In genomic region chr10:60206735-60207134, GRCh38 we compare ENCODE assay signal across 17 cellular contexts.
DNase-seq lines count a peak whose midpoint lies in the region; ATAC-seq, FAIRE-seq and TF ChIP-seq lines count a peak whose summit lies in the region.
"Had no signal": no experiment of that assay in that cellular context is flagged by ENCODE, and none has a peak within 500 bp of the region (broad histone marks: within the 10 kb centered on the region; RNA-seq: fewer than 3 reads in every experiment).

No MANE protein-coding gene starts in this region.

- CTCF ChIA-PET in SK-N-SH (lab: Yijun Ruan, JAX) (interaction anchor here (0.9 to 11.2 kb wide), 11 partner anchors 17 to 580 kb away, joined by 3 to 99 read pairs (median 7); no protein-coding TSS in a partner anchor), K562 (lab: Yijun Ruan, JAX; ENCODE audit: low intra/inter-chr PET ratio) (interaction anchor here (0.7 to 4.0 kb wide), 5 partner anchors 92 to 581 kb away, joined by 3 to 56 read pairs (median 5); no protein-coding TSS in a partner anchor)

- H3K4me2 ChIP-seq in SK-N-SH (no peak overlapping the region), K562 (ENCODE audit: insufficient read depth, low read length) (no peak overlapping the region), hepatocyte (no peak overlapping the region)

- H3K4me1 ChIP-seq in SK-N-SH (ENCODE audit: control insufficient read depth in 1 of 2, insufficient read depth in 2 of 2, low read depth in 1 of 2, low read length in 1 of 2): no peaks in the 10 kb centered on the region
- H3K4me1 ChIP-seq in K562 (replicated peaks in 1 of 2; ENCODE audit: control insufficient read depth in 2 of 2, insufficient read depth in 2 of 2, low read length in 2 of 2): no peaks in the 10 kb centered on the region
- no peaks in the 10 kb centered on the region for H3K4me1 ChIP-seq in hepatocyte (ENCODE audit: insufficient read depth)
- peaks cover 0 to 9% (median 2%) of the 10 kb centered on the region in 4 donors for H3K4me1 ChIP-seq in transverse colon

- H4K20me1 ChIP-seq in SK-N-SH (ENCODE audit: insufficient read depth) (no peaks in the 10 kb centered on the region), K562 (replicated peaks; ENCODE audit: control insufficient read depth, insufficient read depth, low read length) (no peaks in the 10 kb centered on the region), hepatocyte (ENCODE audit: insufficient read depth, poor library complexity, severe bottlenecking) (no peaks in the 10 kb centered on the region)
- H4K20me1 ChIP-seq: BLaER1 treated with 17β-estradiol and CSF1 and Interleukin-3, amounts not matched to agents 10 nM and 100 nM had no signal

- no peaks in the 10 kb centered on the region for H3K9me3 ChIP-seq in SK-N-SH
- H3K9me3 ChIP-seq in K562 (replicated peaks; ENCODE audit: control insufficient read depth, insufficient read depth, low read depth, low read length): no peaks in the 10 kb centered on the region
- no peaks in the 10 kb centered on the region for H3K9me3 ChIP-seq in hepatocyte (ENCODE audit: low read depth)
- H3K9me3 ChIP-seq in transverse colon: no peaks in the 10 kb centered on the region

- TF ChIP-seq RAD21 in SK-N-SH (IDR thresholded peaks at IDR 0.05; ENCODE audit: low read length) (no peak), K562 (CRISPR knock-in tag; conservative IDR thresholded peaks at IDR 0.05 in 1 of 2, IDR thresholded peaks at IDR 0.05 in 1 of 2) (no peak)

- TF ChIP-seq CTCF in SK-N-SH (IDR thresholded peaks at IDR 0.05): no peak
- TF ChIP-seq CTCF in K562 (IDR thresholded peaks at IDR 0.05 in 2 of 3, conservative IDR thresholded peaks at IDR 0.05 in 1 of 3; ENCODE audit: insufficient read depth in 2 of 3, low read depth in 1 of 3, low read length in 3 of 3): no peak
- no peak for TF ChIP-seq CTCF in hepatocyte (IDR thresholded peaks at IDR 0.05; ENCODE audit: poor library complexity)
- no peak for TF ChIP-seq CTCF in transverse colon (IDR thresholded peaks at IDR 0.05)

- no peaks in the 10 kb centered on the region for H3K9me1 ChIP-seq in K562 (ENCODE audit: control insufficient read depth, insufficient read depth, low read length)

- H3K79me2 ChIP-seq in SK-N-SH (ENCODE audit: insufficient read depth) (no peaks in the 10 kb centered on the region), K562 (ENCODE audit: control insufficient read depth, insufficient read depth, low read length) (no peaks in the 10 kb centered on the region), hepatocyte (no peaks in the 10 kb centered on the region)

- H3K4me3 ChIP-seq in SK-N-SH (ENCODE audit: low read depth in 2 of 2, low read length in 1 of 2) (no peak overlapping the region), K562 (no peak overlapping the region), hepatocyte (no peak overlapping the region), transverse colon (no peak overlapping the region)
- H3K4me3 ChIP-seq: BLaER1 treated with 17β-estradiol and CSF1 and Interleukin-3, amounts not matched to agents 10 nM and 100 nM had no signal

- H3K9me2 ChIP-seq in SK-N-SH (no peaks in the 10 kb centered on the region), hepatocyte (replicated peaks; ENCODE audit: insufficient read depth) (no peaks in the 10 kb centered on the region)

- H3F3A ChIP-seq in SK-N-SH (replicated peaks; ENCODE audit: insufficient read depth): no peaks in the 10 kb centered on the region

- DNase-seq in SK-N-SH (no peak), K562 (ENCODE audit: extremely low read depth in 1 of 4, low spot score in 3 of 4) (peak in 1 of 4 experiments; percentile 8), hepatocyte (ENCODE audit: low spot score) (peak; percentile 19), transverse colon (peak; percentile 72), SHP77 (lab: John Stamatoyannopoulos, UW) (no peak)
- no peak for DNase-seq in activated naive CD4-positive, alpha-beta T cell (lab: John Stamatoyannopoulos, UW)
- DNase-seq: 8988T; activated gamma-delta T cell; anterior cingulate cortex; Karpas-422; stimulated activated CD4-positive, alpha-beta T cell treated with anti-CD3 and anti-CD28 coated beads, Interleukin-2, amount 100 ng/mL, for 48 hours had no signal

- FAIRE-seq in K562 (lab: Jason Lieb, UNC): no peak
- FAIRE-seq: colon had no signal

- BruUV-seq in K562 (replicated peaks; lab: Mats Ljungman, UMichigan): no TSS peak

- H3K9ac ChIP-seq in SK-N-SH (no peak overlapping the region), K562 (ENCODE audit: insufficient read depth in 1 of 2, low read depth in 2 of 2, low read length in 2 of 2) (no peak overlapping the region)
- H3K9ac ChIP-seq: BLaER1 treated with 17β-estradiol and CSF1 and Interleukin-3, amounts not matched to agents 10 nM and 100 nM had no signal

- H3K27me3 ChIP-seq in SK-N-SH (ENCODE audit: insufficient read depth) (no peaks in the 10 kb centered on the region), K562 (ENCODE audit: control insufficient read depth in 2 of 2, insufficient read depth in 2 of 2, low read length in 2 of 2) (no peaks in the 10 kb centered on the region), hepatocyte (no peaks in the 10 kb centered on the region), transverse colon (no peaks in the 10 kb centered on the region)
- H3K27me3 ChIP-seq: BLaER1 treated with 17β-estradiol and CSF1 and Interleukin-3, amounts not matched to agents 10 nM and 100 nM had no signal

- in situ Hi-C loops in K562 (cut with MboI): loop anchor here (5.0 to 25.0 kb wide), 4 partner anchors 89 to 582 kb away; no protein-coding TSS in a partner anchor
- in situ Hi-C loops in transverse colon (cut with MboI; ENCODE audit: low pct_ligation_motif_present in 1 of 4, low pct_unique_long_range_greater_than_20kb in 1 of 4, low sequenced_read_pairs in 3 of 4): loop anchor here (10.0 to 25.0 kb wide), 7 partner anchors 82 to 569 kb away; no protein-coding TSS in a partner anchor

- TF ChIP-seq EP300 in SK-N-SH (IDR thresholded peaks at IDR 0.05; ENCODE audit: borderline replicate concordance in 1 of 2, low read depth in 1 of 2, low read length in 1 of 2) (no peak), K562 (IDR thresholded peaks at IDR 0.05; ENCODE audit: low read length) (no peak), transverse colon (IDR thresholded peaks at IDR 0.05; ENCODE audit: low read depth) (no peak)

- H3K36me3 ChIP-seq in SK-N-SH (replicated peaks in 1 of 2; ENCODE audit: control insufficient read depth in 1 of 2, insufficient read depth in 2 of 2, low read length in 1 of 2): no peaks in the 10 kb centered on the region
- H3K36me3 ChIP-seq in K562 (ENCODE audit: control insufficient read depth, insufficient read depth, low read length): no peaks in the 10 kb centered on the region
- H3K36me3 ChIP-seq in hepatocyte (replicated peaks; ENCODE audit: insufficient read depth, low read depth): no peaks in the 10 kb centered on the region
- no peaks in the 10 kb centered on the region for H3K36me3 ChIP-seq in transverse colon
- H3K36me3 ChIP-seq: BLaER1 treated with 17β-estradiol and CSF1 and Interleukin-3, amounts not matched to agents 10 nM and 100 nM had no signal

- 64% methylated on average over 4 of the region's 4 CpGs for WGBS in SK-N-SH (ENCODE audit: low lambda C conversion rate)
- 36% methylated on average over 4 of the region's 4 CpGs for WGBS in K562 (ENCODE audit: insufficient coverage, low coverage, missing lambda C conversion rate)
- WGBS in hepatocyte (ENCODE audit: low lambda C conversion rate, missing lambda C conversion rate): 50% methylated on average over 4 of the region's 4 CpGs
- WGBS in transverse colon (ENCODE audit: low coverage in 1 of 2), 2 donors: 10 to 46% methylated on average over 4 of the region's 4 CpGs

- POLR2A ChIA-PET in SK-N-SH (lab: Yijun Ruan, JAX) (no interaction called here), K562 (lab: Yijun Ruan, JAX) (no interaction called here)

- H2AFZ ChIP-seq in SK-N-SH (ENCODE audit: low read depth) (0 out of 2 replicates have a peak overlapping the region, but pooled peaks have one; percentile 5), K562 (ENCODE audit: low read depth, low read length) (no peak overlapping the region), hepatocyte (no peak overlapping the region)

- ATAC-seq in SK-N-SH treated with all-trans-retinoic acid at 6 μM for 48 hours (no peak), K562 (no peak), GM19467 (IDR thresholded peaks at IDR 0.05; ENCODE audit: unreplicated experiment) (no peak)
- ATAC-seq: activated CD4-positive, CD25-positive, alpha-beta regulatory T cell treated with anti-CD3 and anti-CD28 coated beads, Interleukin-2, amount 50 U/mL, for 24 hours; sciatic nerve had no signal

- H3K27ac ChIP-seq in SK-N-SH (ENCODE audit: low read depth in 2 of 2, low read length in 1 of 2): no peak overlapping the region
- H3K27ac ChIP-seq in K562 (ENCODE audit: extremely low read depth, low read depth, low read length): no peak overlapping the region
- H3K27ac ChIP-seq in hepatocyte: no peak overlapping the region
- peak overlapping the region in 1 of 4 donors; percentile 27 for H3K27ac ChIP-seq in transverse colon
- H3K27ac ChIP-seq: BLaER1 treated with 17β-estradiol and CSF1 and Interleukin-3, amounts not matched to agents 10 nM and 100 nM had no signal

- intact Hi-C loops in K562 (cut with micrococcal nuclease) (loop anchor here (10.0 kb wide), 1 partner anchor 342 kb away; no protein-coding TSS in a partner anchor), transverse colon (cut with DNase I; ENCODE audit: low total_unique reads) (loop anchor here (5.0 kb wide), 2 partner anchors 89 to 579 kb away; no protein-coding TSS in a partner anchor)

- TF ChIP-seq POLR2A in K562 (conservative IDR thresholded peaks at IDR 0.05): no peak
- TF ChIP-seq POLR2A in transverse colon (IDR thresholded peaks at IDR 0.05): no peak

TF ChIP-seq in SK-N-SH, 30 proteins besides CTCF, POLR2A, EP300 and RAD21 (continues in another document):
- TF ChIP-seq SIN3A (IDR thresholded peaks at IDR 0.05; ENCODE audit: borderline replicate concordance, low read depth, low read length) (no peak), GATA2 (CRISPR knock-in tag; IDR thresholded peaks at IDR 0.05) (no peak), FOXJ3 (CRISPR knock-in tag; IDR thresholded peaks at IDR 0.05) (no peak), RCOR1 (IDR thresholded peaks at IDR 0.05; ENCODE audit: low read length) (no peak), SMC3 (IDR thresholded peaks at IDR 0.05; ENCODE audit: low read depth, low read length) (no peak)

TF ChIP-seq in SK-N-SH treated with all-trans-retinoic acid at 6 μM for 48 hours, 23 proteins besides CTCF, POLR2A, EP300 and RAD21 (continues in another document):
- no peak for TF ChIP-seq PPARA (CRISPR knock-in tag; IDR thresholded peaks at IDR 0.05; ENCODE audit: borderline replicate concordance)
- no peak for TF ChIP-seq TCF4 (CRISPR knock-in tag; IDR thresholded peaks at IDR 0.05; ENCODE audit: borderline replicate concordance)

TF ChIP-seq in K562, 482 proteins besides CTCF, POLR2A, EP300 and RAD21:
- no peak for TF ChIP-seq MCM5 (IDR thresholded peaks at IDR 0.05; ENCODE audit: low read depth)
- TF ChIP-seq NFE2 (IDR thresholded peaks at IDR 0.05; ENCODE audit: low read depth): 0 out of 2 replicates have a peak, but pooled peaks have one; percentile 28
- TF ChIP-seq ZNF586 (CRISPR knock-in tag; conservative IDR thresholded peaks at IDR 0.05): no peak
- TF ChIP-seq CEBPG (CRISPR knock-in tag; IDR thresholded peaks at IDR 0.05): no peak
- peak in 1 of 2 experiments; percentile 82; a peak in 2 of 4 replicates for TF ChIP-seq CEBPG (tag; conservative IDR thresholded peaks at IDR 0.05 in 1 of 2, IDR thresholded peaks at IDR 0.05 in 1 of 2)
- peak; percentile 88 for TF ChIP-seq CEBPB (tag; IDR thresholded peaks at IDR 0.05)
- no peak for TF ChIP-seq SUPT5H (IDR thresholded peaks at IDR 0.05)
TF ChIP-seq in K562: peak in this region for 3.

Comparison
In these comparisons a context has a peak if more than half of its experiments do, and no peak if none do; other contexts are left out.
1. DNase-seq: peak in hepatocyte (single experiment) and transverse colon (single experiment); none in SK-N-SH (single experiment), SHP77 (0 of 2) and activated naive CD4-positive, alpha-beta T cell (0 of 4).